In genomic region chr10:13890617-13891541, GRCh38 we compare ENCODE assay signal across 9 cellular contexts.
DNase-seq lines count a peak whose midpoint lies in the region; ATAC-seq and TF ChIP-seq lines count a peak whose summit lies in the region.
"Had no signal": no experiment of that assay in that cellular context is flagged by ENCODE, and none has a peak within 500 bp of the region (broad histone marks: within the 10 kb centered on the region; RNA-seq: fewer than 3 reads in every experiment).

No MANE protein-coding gene starts in this region.

- H2AFZ ChIP-seq in trophoblast cell (ENCODE audit: insufficient read depth, low read length, poor library complexity), result peak overlapping the region; percentile 50

- WGBS in trophoblast cell (ENCODE audit: extremely low coverage, insufficient coverage, insufficient read length), result no CpG with 5 or more reads among the region's 41 CpGs

- H3K79me2 ChIP-seq in trophoblast cell (ENCODE audit: control insufficient read depth, insufficient read depth, low read length, poor library complexity), result peaks cover 7% of the 10 kb centered on the region

- peak; percentile 55 for ATAC-seq in Right ventricle myocardium superior (ENCODE audit: poor library complexity)
- ATAC-seq in GM21526 (IDR thresholded peaks at IDR 0.05; ENCODE audit: low FRiP score, unreplicated experiment), result no peak

- H3K9me3 ChIP-seq in trophoblast cell (ENCODE audit: insufficient read depth, low read depth, low read length) (no peaks in the 10 kb centered on the region), BE2C (no peaks in the 10 kb centered on the region)

- no peak overlapping the region for H3K9ac ChIP-seq in trophoblast cell (ENCODE audit: low read length)
- H3K9ac ChIP-seq: BLaER1 treated with 17β-estradiol and CSF1 and Interleukin-3, amounts not matched to agents 10 nM and 100 nM had no signal

- peak overlapping the region; percentile 82 for H4K8ac ChIP-seq in trophoblast cell (ENCODE audit: low read depth, low read length)

- peaks cover 10% of the 10 kb centered on the region for H3K79me1 ChIP-seq in trophoblast cell (ENCODE audit: low read length)

- H2BK120ac ChIP-seq in trophoblast cell (ENCODE audit: insufficient read depth, low read length, poor library complexity), result peak overlapping the region; percentile 74

- H3K36me3 ChIP-seq in trophoblast cell (ENCODE audit: control insufficient read depth in 1 of 2, insufficient read depth in 2 of 2, low read length in 2 of 2) (no peaks in the 10 kb centered on the region), BE2C (no peaks in the 10 kb centered on the region)
- H3K36me3 ChIP-seq: BLaER1 treated with 17β-estradiol and CSF1 and Interleukin-3, amounts not matched to agents 10 nM and 100 nM had no signal

- H4K12ac ChIP-seq in trophoblast cell (ENCODE audit: low read depth, low read length), result peak overlapping the region; percentile 77

- H3K18ac ChIP-seq in trophoblast cell (ENCODE audit: low read length), result peak overlapping the region; percentile 95

- DNase-seq in NCI-H2171 treated with DMSO at 0.1 percent for 48 hours (lab: John Stamatoyannopoulos, UW), result peak; percentile 20
- DNase-seq in NCI-H2171 (lab: John Stamatoyannopoulos, UW), result no peak
- DNase-seq in activated CD4-positive, alpha-beta T cell treated with anti-CD3 and anti-CD28 coated beads, Interleukin-2, amount 50 U/mL, for 48 hours, result peak; percentile 5 to 15
- peak; percentile 62 for DNase-seq in Right ventricle myocardium superior
- peak in 1 of 2 donors; percentile 38 for DNase-seq in trophoblast cell
- no peak for DNase-seq in NCI-H345 treated with DMSO at 0.1 percent for 48 hours (lab: John Stamatoyannopoulos, UW; ENCODE audit: unreplicated experiment)
- no peak for DNase-seq in BE2C

- no peak for TF ChIP-seq CTCF in BE2C (IDR thresholded peaks at IDR 0.05; ENCODE audit: low read depth, low read length)

- H2BK12ac ChIP-seq in trophoblast cell (ENCODE audit: low read length), result peak overlapping the region; percentile 37

- no peak overlapping the region for H3K23ac ChIP-seq in trophoblast cell (ENCODE audit: low read length)

- H3K4ac ChIP-seq in trophoblast cell (ENCODE audit: low read depth, low read length), result peak overlapping the region; percentile 72

- peaks cover 24 to 26% of the 10 kb centered on the region in 2 experiments for H3K4me1 ChIP-seq in trophoblast cell (ENCODE audit: control insufficient read depth in 1 of 2, insufficient read depth in 2 of 2, low read length in 2 of 2)
- H3K4me1 ChIP-seq in BE2C, result no peaks in the 10 kb centered on the region

- H3K4me3 ChIP-seq in trophoblast cell (ENCODE audit: low read depth, low read length) (peak overlapping the region; percentile 49), BE2C (ENCODE audit: low read depth, low read length) (no peak overlapping the region)
- H3K4me3 ChIP-seq: BLaER1 treated with 17β-estradiol and CSF1 and Interleukin-3, amounts not matched to agents 10 nM and 100 nM had no signal

- peak overlapping the region; percentile 91 for H3K14ac ChIP-seq in trophoblast cell (ENCODE audit: low read length)

- no peak overlapping the region for H2AK5ac ChIP-seq in trophoblast cell (ENCODE audit: low read length)

- peaks cover 4% of the 10 kb centered on the region for H3K27me3 ChIP-seq in trophoblast cell (ENCODE audit: insufficient read depth, low read length)
- H3K27me3 ChIP-seq in BE2C, result peaks cover 27% of the 10 kb centered on the region

- H3K27ac ChIP-seq in trophoblast cell (ENCODE audit: low read depth, low read length), result no peak overlapping the region
- H3K27ac ChIP-seq: BLaER1 treated with 17β-estradiol and CSF1 and Interleukin-3, amounts not matched to agents 10 nM and 100 nM had no signal

- intact Hi-C loops in Right ventricle myocardium superior (cut with DNase I), result loop anchor here (5.0 kb wide), 1 partner anchor 99 kb away; no protein-coding TSS in a partner anchor

- H2BK5ac ChIP-seq in trophoblast cell (ENCODE audit: low read depth, low read length, poor library complexity), result peak overlapping the region; percentile 86

- peak overlapping the region; percentile 72 for H3K4me2 ChIP-seq in trophoblast cell (ENCODE audit: low read length)

- peak overlapping the region; percentile 92 for H4K91ac ChIP-seq in trophoblast cell (ENCODE audit: low read depth, low read length)

Comparison
In these comparisons a context has a peak if more than half of its experiments do, and no peak if none do; other contexts are left out.
1. DNase-seq: peak in NCI-H2171 treated with DMSO at 0.1 percent for 48 hours (single experiment), activated CD4-positive, alpha-beta T cell treated with anti-CD3 and anti-CD28 coated beads, Interleukin-2, amount 50 U/mL, for 48 hours (2 of 2) and Right ventricle myocardium superior (single experiment); none in NCI-H2171 (single experiment), NCI-H345 treated with DMSO at 0.1 percent for 48 hours (single experiment) and BE2C (single experiment).